1 cellular context compared by ENCODE assay signal in the genomic region with DNA sequence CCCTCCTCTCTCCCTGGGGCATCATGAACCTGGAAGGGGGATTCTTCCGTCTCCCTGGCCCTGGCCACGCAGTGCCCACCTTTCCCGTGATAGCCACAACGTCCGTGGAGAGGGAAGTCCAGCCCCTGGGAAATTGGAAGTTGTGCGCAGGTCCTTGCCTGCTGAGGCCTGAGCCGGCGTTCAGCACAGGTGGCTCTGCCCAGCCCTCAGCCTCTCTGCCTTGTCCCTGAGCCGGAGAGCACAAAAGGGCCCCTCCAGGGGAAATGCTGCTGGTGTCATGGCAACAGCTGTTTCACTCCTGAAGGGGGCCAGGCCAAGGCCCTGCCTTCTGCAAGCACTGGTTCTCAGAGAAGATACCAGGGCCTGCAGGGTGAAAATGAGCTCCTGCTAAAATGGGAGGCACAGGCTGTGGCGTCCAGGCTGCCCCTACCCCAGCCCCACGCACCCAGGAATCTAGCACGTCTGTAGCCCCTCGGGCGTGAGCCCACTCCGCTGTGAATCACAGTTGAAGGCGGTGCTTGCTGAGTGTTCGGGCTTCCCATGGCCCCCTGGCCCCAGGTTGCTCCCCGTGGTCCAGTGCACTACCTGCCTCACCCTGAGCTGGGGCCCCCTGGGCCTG.
TF ChIP-seq lines count a peak whose summit lies in the region.

No MANE protein-coding gene starts in this region.

TF ChIP-seq in HepG2, 621 proteins besides CTCF, POLR2A, EP300 and RAD21 (continued from another document):
- no peak for TF ChIP-seq ZHX1 (CRISPR knock-in tag; IDR thresholded peaks at IDR 0.05; ENCODE audit: low read depth)
- TF ChIP-seq HDAC1 (CRISPR knock-in tag; IDR thresholded peaks at IDR 0.05): no peak
- TF ChIP-seq GABPB1 (CRISPR knock-in tag; IDR thresholded peaks at IDR 0.05): no peak
- TF ChIP-seq NCOA1 (CRISPR knock-in tag; IDR thresholded peaks at IDR 0.05): no peak
- no peak for TF ChIP-seq NRL (CRISPR knock-in tag; IDR thresholded peaks at IDR 0.05; ENCODE audit: borderline replicate concordance)
- TF ChIP-seq HNRNPLL (IDR thresholded peaks at IDR 0.05; ENCODE audit: low read depth, low read length, poor library complexity, severe bottlenecking): no peak
